ENCODE assay signal across 20 cellular contexts in genomic region chr14:39203659-39204606, GRCh38. TPM values are rescaled to one million over a fixed set of nuclear protein-coding genes. Genes with fewer than 3 reads are reported as not detected.
DNase-seq lines count a peak whose midpoint lies in the region; ATAC-seq, FAIRE-seq and TF ChIP-seq lines count a peak whose summit lies in the region.
"Had no signal": no experiment of that assay in that cellular context is flagged by ENCODE, and none has a peak within 500 bp of the region (broad histone marks: within the 10 kb centered on the region; RNA-seq: fewer than 3 reads in every experiment).

No MANE protein-coding gene starts in this region.

- H4K91ac ChIP-seq in neuronal stem cell (ENCODE audit: low read depth, low read length, poor library complexity) = no peak overlapping the region

- peak; percentile 35 to 86 for DNase-seq in HAP-1 (ENCODE audit: low spot score in 2 of 2)
- peak; percentile 82 for DNase-seq in NT2/D1 (ENCODE audit: low read depth, low spot score)
- DNase-seq in endothelial cell of umbilical vein (ENCODE audit: low read depth, low spot score) = no peak
- DNase-seq in neuronal stem cell (ENCODE audit: low spot score) = no peak
- no peak for DNase-seq in natural killer cell
- DNase-seq: activated CD4-positive, CD25-positive, alpha-beta regulatory T cell; activated T-cell treated with anti-CD3 and anti-CD28 coated beads for 4 hours; GF-D8; MM.1S; stimulated activated naive CD4-positive, alpha-beta T cell treated with Interleukin-2 at 50 U/mL for 16 hours had no signal

- ATAC-seq in HG02852 (IDR thresholded peaks at IDR 0.05; ENCODE audit: unreplicated experiment) = no peak
- ATAC-seq in HG03432 (IDR thresholded peaks at IDR 0.05; ENCODE audit: unreplicated experiment) = no peak
- ATAC-seq in natural killer cell = no peak

- POLR2A ChIA-PET in endothelial cell of umbilical vein (lab: Charles Lee) = no interaction called here

- H2BK15ac ChIP-seq in neuronal stem cell (ENCODE audit: low read length) = no peak overlapping the region

- H2AK5ac ChIP-seq in neuronal stem cell (ENCODE audit: low read depth, low read length) = peak overlapping the region; percentile 63

- intact Hi-C loops in endothelial cell of umbilical vein (cut with micrococcal nuclease) = no loop called here
- intact Hi-C loops in natural killer cell (cut with micrococcal nuclease) = no loop called here

- CTCF ChIA-PET in endothelial cell of umbilical vein (lab: Charles Lee) = no interaction called here

- H2AFZ ChIP-seq in endothelial cell of umbilical vein (ENCODE audit: low read depth, low read length) (peak overlapping the region; percentile 62), neuronal stem cell (ENCODE audit: low read length) (peak overlapping the region; percentile 86)

- no peaks in the 10 kb centered on the region for H3K9me3 Mint-ChIP-seq in natural killer cell

- no peak overlapping the region for H3K14ac ChIP-seq in neuronal stem cell (ENCODE audit: low read length)

- H3K9me1 ChIP-seq in endothelial cell of umbilical vein (replicated peaks; ENCODE audit: control insufficient read depth, extremely low read depth, insufficient read depth, low read length) = no peaks in the 10 kb centered on the region

- H3K27ac ChIP-seq in endothelial cell of umbilical vein (ENCODE audit: insufficient read depth, low read depth, low read length) (no peak overlapping the region), neuronal stem cell (replicated peaks; ENCODE audit: low read length) (no peak overlapping the region)
- H3K27ac ChIP-seq: HL-60, neutrophil, vagina had no signal

- BruUV-seq in endothelial cell of umbilical vein (replicated peaks; lab: Mats Ljungman, UMichigan) = no TSS peak

- no peaks in the 10 kb centered on the region for H3K27me3 Mint-ChIP-seq in natural killer cell (ENCODE audit: low read depth in 2 of 2)

- H3K27me3 ChIP-seq in HAP-1 (ENCODE audit: low read depth) = no peaks in the 10 kb centered on the region
- no peaks in the 10 kb centered on the region for H3K27me3 ChIP-seq in NT2/D1 (ENCODE audit: insufficient read depth, insufficient read length)
- H3K27me3 ChIP-seq in endothelial cell of umbilical vein (ENCODE audit: control insufficient read depth in 2 of 2, insufficient read depth in 2 of 2, low read length in 2 of 2) = no peaks in the 10 kb centered on the region
- H3K27me3 ChIP-seq in neuronal stem cell (ENCODE audit: control insufficient read depth in 3 of 3, insufficient read depth in 3 of 3, low read depth in 1 of 3, low read length in 3 of 3) = no peaks in the 10 kb centered on the region
- H3K27me3 ChIP-seq: neutrophil, vagina had no signal

- no peak overlapping the region for H3K4me3 ChIP-seq in HAP-1
- H3K4me3 ChIP-seq in NT2/D1 (ENCODE audit: insufficient read length, low read depth) = no peak overlapping the region
- no peak overlapping the region for H3K4me3 ChIP-seq in endothelial cell of umbilical vein (replicated peaks in 1 of 3; ENCODE audit: insufficient read depth in 1 of 3, low read depth in 1 of 3, low read length in 3 of 3)
- H3K4me3 ChIP-seq in neuronal stem cell (ENCODE audit: low read length in 2 of 2) = no peak overlapping the region
- H3K4me3 ChIP-seq: lung, vagina had no signal

- H3K9me3 ChIP-seq in HAP-1 (peaks cover 5% of the 10 kb centered on the region; the same call in 1 of the 2 replicates), NT2/D1 (ENCODE audit: insufficient read depth, low read length) (no peaks in the 10 kb centered on the region), endothelial cell of umbilical vein (replicated peaks; ENCODE audit: control insufficient read depth, insufficient read depth, low read length) (no peaks in the 10 kb centered on the region), neuronal stem cell (replicated peaks in 1 of 2; ENCODE audit: control insufficient read depth in 2 of 2, insufficient read depth in 1 of 2, low read depth in 1 of 2, low read length in 2 of 2) (peaks cover 0 to 2% of the 10 kb centered on the region in 2 donors)
- H3K9me3 ChIP-seq: neutrophil, vagina had no signal

- no peak overlapping the region for H3K4me3 Mint-ChIP-seq in natural killer cell
- H3K4me3 Mint-ChIP-seq: CD14-positive monocyte had no signal

- dilution Hi-C loops in endothelial cell of umbilical vein (cut with MboI; ENCODE audit: extremely low pct_ligation_motif_present, low sequenced_read_pairs) = no loop called here

- H3K4me1 Mint-ChIP-seq in natural killer cell = no peaks in the 10 kb centered on the region

- WGBS in neuronal stem cell (ENCODE audit: extremely low coverage in 2 of 2, insufficient read length in 2 of 2, insufficient replicate concordance in 1 of 2), 2 donors = no CpG with 5 or more reads among the region's 5 CpGs

- H3K9ac ChIP-seq in NT2/D1 (ENCODE audit: insufficient read length, low read depth) = peak overlapping the region; percentile 67
- no peak overlapping the region for H3K9ac ChIP-seq in endothelial cell of umbilical vein (replicated peaks; ENCODE audit: extremely low read depth, insufficient read depth, low read length)
- no peak overlapping the region for H3K9ac ChIP-seq in neuronal stem cell (ENCODE audit: low read depth, low read length, poor library complexity)

- no peak for TF ChIP-seq POLR2A in endothelial cell of umbilical vein (IDR thresholded peaks at IDR 0.05; ENCODE audit: low read depth, low read length)

- no peak overlapping the region for H4K8ac ChIP-seq in neuronal stem cell (ENCODE audit: low read depth, low read length)

- H2BK120ac ChIP-seq in neuronal stem cell (ENCODE audit: low read depth, low read length) = no peak overlapping the region

- no peak for FAIRE-seq in endothelial cell of umbilical vein (lab: Jason Lieb, UNC)
- FAIRE-seq: colon, GM18507, H54 had no signal

- H3K79me1 ChIP-seq in neuronal stem cell (ENCODE audit: low read depth, low read length) = no peaks in the 10 kb centered on the region

- H3K18ac ChIP-seq in neuronal stem cell (ENCODE audit: low read length) = peak overlapping the region; percentile 80

- H2BK12ac ChIP-seq in neuronal stem cell (ENCODE audit: low read length) = peak overlapping the region; percentile 58

- no peaks in the 10 kb centered on the region for H3K79me2 ChIP-seq in endothelial cell of umbilical vein (ENCODE audit: control insufficient read depth, insufficient read depth, low read length)

- H3K36me3 Mint-ChIP-seq in natural killer cell = no peaks in the 10 kb centered on the region
- H3K36me3 Mint-ChIP-seq: CD14-positive monocyte had no signal

- H3K36me3 ChIP-seq in HAP-1 (replicated peaks) (no peaks in the 10 kb centered on the region), NT2/D1 (ENCODE audit: insufficient read depth, insufficient read length, low read length) (no peaks in the 10 kb centered on the region), endothelial cell of umbilical vein (ENCODE audit: control insufficient read depth in 2 of 2, extremely low read depth in 1 of 2, insufficient read depth in 2 of 2, low read length in 2 of 2) (no peaks in the 10 kb centered on the region), neuronal stem cell (replicated peaks in 1 of 2; ENCODE audit: control insufficient read depth in 2 of 2, insufficient read depth in 2 of 2, low read length in 2 of 2) (no peaks in the 10 kb centered on the region)
- H3K36me3 ChIP-seq: neutrophil, vagina had no signal

- H3K4ac ChIP-seq in neuronal stem cell (ENCODE audit: low read length) = no peak overlapping the region

- peaks cover 17% of the 10 kb centered on the region for H3K4me1 ChIP-seq in HAP-1
- no peaks in the 10 kb centered on the region for H3K4me1 ChIP-seq in NT2/D1 (ENCODE audit: insufficient read depth, insufficient read length)
- H3K4me1 ChIP-seq in endothelial cell of umbilical vein (ENCODE audit: control insufficient read depth, extremely low read depth, insufficient read depth, low read length) = no peaks in the 10 kb centered on the region
- H3K4me1 ChIP-seq in neuronal stem cell (ENCODE audit: control insufficient read depth in 2 of 2, insufficient read depth in 1 of 2, low read depth in 1 of 2, low read length in 2 of 2) = peaks cover 4 to 5% of the 10 kb centered on the region in 2 donors
- H3K4me1 ChIP-seq: vagina had no signal

- no peak overlapping the region for H3K23ac ChIP-seq in neuronal stem cell (ENCODE audit: low read depth, low read length, poor library complexity)

- H3K4me2 ChIP-seq in endothelial cell of umbilical vein (ENCODE audit: insufficient read depth, low read length) (no peak overlapping the region), neuronal stem cell (ENCODE audit: insufficient read depth, low read length, poor library complexity, severe bottlenecking) (no peak overlapping the region)

- in situ Hi-C loops in HAP-1 (cut with MboI; ENCODE audit: low sequenced_read_pairs) = no loop called here

- H3K27ac Mint-ChIP-seq in natural killer cell = no peak overlapping the region

- H2BK5ac ChIP-seq in neuronal stem cell (ENCODE audit: low read length) = no peak overlapping the region

- no peak for TF ChIP-seq CTCF in endothelial cell of umbilical vein (IDR thresholded peaks at IDR 0.05; ENCODE audit: extremely low read depth in 1 of 2, insufficient read depth in 1 of 2, low read depth in 1 of 2, low read length in 2 of 2)
- TF ChIP-seq CTCF in natural killer cell (IDR thresholded peaks at IDR 0.05) = no peak

- H4K20me1 ChIP-seq in endothelial cell of umbilical vein (replicated peaks; ENCODE audit: control insufficient read depth, extremely low read depth, insufficient read depth, low read length) = no peaks in the 10 kb centered on the region

RNA-seq across cellular contexts. Expression of gene PNN, which starts 28.9 kb away (rescaled TPM):
- total RNA-seq in endothelial cell of umbilical vein (79.4 and 83.5 TPM in 2 replicates), natural killer cell (100 to 1,000 TPM; 121 to 153 (median 145) TPM)
- polyA plus RNA-seq in endothelial cell of umbilical vein = 9.9 and 27.3 TPM in 2 replicates
- 10.9 and 11.7 TPM in 2 replicates for polyA plus RNA-seq in endothelial cell of umbilical vein (2011; cell fraction: cytosol; rRNA removed)
- 103 and 185 TPM in 2 replicates for polyA plus RNA-seq in endothelial cell of umbilical vein (2011; cell fraction: nucleus; rRNA removed)
- polyA plus RNA-seq in endothelial cell of umbilical vein (2012) = 52.3 and 66.6 TPM in 2 replicates
- polyA minus RNA-seq in endothelial cell of umbilical vein = 28.5 and 35.5 TPM in 2 replicates
- polyA minus RNA-seq in endothelial cell of umbilical vein (2011; cell fraction: cytosol; rRNA and poly(A)+ RNA removed) = 10.9 TPM
- polyA minus RNA-seq in endothelial cell of umbilical vein (2011; cell fraction: nucleus; rRNA and poly(A)+ RNA removed) = 33.8 and 38.8 TPM in 2 replicates
- 165 TPM for polyA plus RNA-seq in neuronal stem cell (2013, experiment 1 of 2)
- 161 TPM for polyA plus RNA-seq in neuronal stem cell (2013, experiment 2 of 2)

RNA-seq across cellular contexts. Expression of gene MIA2, which starts 29.8 kb away (rescaled TPM):
- total RNA-seq in endothelial cell of umbilical vein = 14.9 and 16.2 TPM in 2 replicates
- polyA plus RNA-seq in endothelial cell of umbilical vein = 9.4 and 10.4 TPM in 2 replicates
- polyA plus RNA-seq in endothelial cell of umbilical vein (2011; cell fraction: cytosol; rRNA removed) = 9.8 and 10.5 TPM in 2 replicates
- 22.2 and 22.6 TPM in 2 replicates for polyA plus RNA-seq in endothelial cell of umbilical vein (2011; cell fraction: nucleus; rRNA removed)
- polyA plus RNA-seq in endothelial cell of umbilical vein (2012) = 11.4 and 12.4 TPM in 2 replicates
- 8.4 and 10.7 TPM in 2 replicates for polyA minus RNA-seq in endothelial cell of umbilical vein
- polyA minus RNA-seq in endothelial cell of umbilical vein (2011; cell fraction: cytosol; rRNA and poly(A)+ RNA removed) = 15.4 TPM
- 14.5 and 19.3 TPM in 2 replicates for polyA minus RNA-seq in endothelial cell of umbilical vein (2011; cell fraction: nucleus; rRNA and poly(A)+ RNA removed)
- 11.5 TPM for polyA plus RNA-seq in neuronal stem cell (2013, experiment 1 of 2)
- polyA plus RNA-seq in neuronal stem cell (2013, experiment 2 of 2) = 12.2 TPM
- total RNA-seq in natural killer cell = 10 to 100 TPM; 44.7 to 45.7 (median 45.4) TPM

RNA-seq across cellular contexts. Expression of gene TRAPPC6B, which starts 33.8 kb away (rescaled TPM):
- 19.3 and 21.8 TPM in 2 replicates for total RNA-seq in endothelial cell of umbilical vein
- polyA plus RNA-seq in endothelial cell of umbilical vein = 7.3 and 9.9 TPM in 2 replicates
- 10.1 and 11.0 TPM in 2 replicates for polyA plus RNA-seq in endothelial cell of umbilical vein (2011; cell fraction: cytosol; rRNA removed)
- 19.8 and 28.9 TPM in 2 replicates for polyA plus RNA-seq in endothelial cell of umbilical vein (2011; cell fraction: nucleus; rRNA removed)
- 13.9 and 16.3 TPM in 2 replicates for polyA plus RNA-seq in endothelial cell of umbilical vein (2012)
- polyA minus RNA-seq in endothelial cell of umbilical vein = 12.6 and 18.6 TPM in 2 replicates
- 14.7 TPM for polyA minus RNA-seq in endothelial cell of umbilical vein (2011; cell fraction: cytosol; rRNA and poly(A)+ RNA removed)
- polyA minus RNA-seq in endothelial cell of umbilical vein (2011; cell fraction: nucleus; rRNA and poly(A)+ RNA removed) = 12.2 and 12.5 TPM in 2 replicates
- 15.0 TPM for polyA plus RNA-seq in neuronal stem cell (2013, experiment 1 of 2)
- 16.7 TPM for polyA plus RNA-seq in neuronal stem cell (2013, experiment 2 of 2)
- total RNA-seq in natural killer cell = 10 to 100 TPM; 20.0 to 32.0 (median 22.0) TPM

Comparison
In these comparisons a context has a peak if more than half of its experiments do, and no peak if none do; other contexts are left out.
1. DNase-seq: peak in HAP-1 (2 of 2) and NT2/D1 (single experiment); none in endothelial cell of umbilical vein (single experiment), neuronal stem cell (single experiment) and natural killer cell (single experiment).